Comparison of ENCODE assay signal across 13 cellular contexts in genomic region chr4:15781427-15782095, GRCh38. TPM values are rescaled to one million over a fixed set of nuclear protein-coding genes. Genes with fewer than 3 reads are reported as not detected.
DNase-seq lines count a peak whose midpoint lies in the region; ATAC-seq and TF ChIP-seq lines count a peak whose summit lies in the region.
"Had no signal": no experiment of that assay in that cellular context is flagged by ENCODE, and none has a peak within 500 bp of the region (broad histone marks: within the 10 kb centered on the region; RNA-seq: fewer than 3 reads in every experiment).

No MANE protein-coding gene starts in this region.

- peaks cover 0 to 13% (median 7%) of the 10 kb centered on the region in 3 donors for H3K27me3 ChIP-seq in stomach

- peak; percentile 14 to 30 for DNase-seq in NOMO-1 (lab: John Stamatoyannopoulos, UW; ENCODE audit: unreplicated experiment in 2 of 2)
- DNase-seq in epithelial cell of esophagus (ENCODE audit: low read depth), result peak; percentile 19
- no peak for DNase-seq in NCI-H524 (lab: John Stamatoyannopoulos, UW)
- DNase-seq in HuH-7 (ENCODE audit: low spot score), result no peak
- no peak for DNase-seq in stomach
- DNase-seq: KG1, retina, T-cell had no signal

- ATAC-seq in GM18517 (IDR thresholded peaks at IDR 0.05; ENCODE audit: unreplicated experiment) (peak; percentile 31), GM21723 (IDR thresholded peaks at IDR 0.05; ENCODE audit: unreplicated experiment) (peak; percentile 20), HG03025 (IDR thresholded peaks at IDR 0.05; ENCODE audit: low FRiP score, unreplicated experiment) (no peak)
- ATAC-seq: T-cell had no signal

- no peak for TF ChIP-seq CTCF in epithelial cell of esophagus (IDR thresholded peaks at IDR 0.05; ENCODE audit: insufficient read depth, low read depth, low read length, missing control alignments)
- TF ChIP-seq CTCF in stomach (IDR thresholded peaks at IDR 0.05), result no peak

- 74 to 79% (median 75%) methylated on average over 6 of the region's 6 CpGs for WGBS in stomach, 5 donors

- no peak for TF ChIP-seq EP300 in stomach (IDR thresholded peaks at IDR 0.05)

- H3K27ac ChIP-seq in stomach, result no peak overlapping the region
- H3K27ac ChIP-seq: cardiac muscle cell, suprapubic skin had no signal

- intact Hi-C loops in stomach (cut with DNase I; ENCODE audit: low total_unique reads), result no loop called here

- no peak for TF ChIP-seq POLR2A in stomach (IDR thresholded peaks at IDR 0.05)

- H3K4me3 ChIP-seq in epithelial cell of esophagus (ENCODE audit: low read length) (no peak overlapping the region), stomach (no peak overlapping the region)
- H3K4me3 ChIP-seq: cardiac muscle cell, suprapubic skin had no signal

- no peaks in the 10 kb centered on the region for H3K36me3 ChIP-seq in stomach
- H3K36me3 ChIP-seq: cardiac muscle cell, suprapubic skin had no signal

- H3K9me3 ChIP-seq in stomach, result peaks cover 0 to 2% (median 1%) of the 10 kb centered on the region in 4 donors
- H3K9me3 ChIP-seq: suprapubic skin had no signal

- peaks cover 17 to 22% (median 20%) of the 10 kb centered on the region in 4 donors for H3K4me1 ChIP-seq in stomach

RNA-seq across cellular contexts. Expression of gene CD38, which starts 3.4 kb away (rescaled TPM):
- 10 to 100 TPM in 1 of 5 donors, 1 to 10 TPM in 4; 1.4 to 44.9 (median 4.0) TPM for total RNA-seq in stomach
- 1 to 10 TPM in 1 of 3 donors, under 1 TPM in 2; 0.62 to 1.5 (median 0.83) TPM for polyA plus RNA-seq in stomach
- total RNA-seq: cardiac muscle cell had no signal
- polyA plus RNA-seq: cardiac muscle cell had no signal

Comparison
In these comparisons a context has a peak if more than half of its experiments do, and no peak if none do; other contexts are left out.
1. DNase-seq: peak in NOMO-1 (2 of 2) and epithelial cell of esophagus (single experiment); none in NCI-H524 (0 of 2), HuH-7 (single experiment) and stomach (single experiment).